In genomic region chr11:70549796-70550195, GRCh38 we compare ENCODE assay signal across 27 cellular contexts.
"Had no signal": no experiment of that assay in that cellular context is flagged by ENCODE, and none has a peak within 500 bp of the region (broad histone marks: within the 10 kb centered on the region; RNA-seq: fewer than 3 reads in every experiment).

No MANE protein-coding gene starts in this region.

- ATAC-seq: naive thymus-derived CD4-positive, alpha-beta T cell; right cardiac atrium; right lobe of liver; stimulated activated naive B cell treated with anti-CD40 and anti-IgM and Interleukin-4, amounts not matched to agents 10 μg/mL and 1 μg/mL and 100 μg/mL, for 72 hours had no signal

- H3K79me2 ChIP-seq: parathyroid adenoma had no signal

- DNase-seq: naive thymus-derived CD4-positive, alpha-beta T cell; nucleus accumbens; ovary; retina; right cardiac atrium; right lobe of liver; sigmoid colon; small intestine; stimulated activated CD4-positive, alpha-beta T cell treated with anti-CD3 and anti-CD28 coated beads, Interleukin-12 subunit alpha, Interleukin-12 subunit beta, amount 100 ng/mL, for 4 hours; stimulated activated CD4-positive, alpha-beta T cell treated with anti-CD3 and anti-CD28 coated beads, Interleukin-1b, Interleukin-23, amount 100 ng/mL, for 48 hours; stimulated activated CD4-positive, alpha-beta T cell treated with anti-CD3 and anti-CD28 coated beads, Interleukin-4, amount 100 ng/mL, for 1 hour; stimulated activated CD4-positive, alpha-beta T cell treated with anti-CD3 and anti-CD28 coated beads, Interleukin-4, amount 100 ng/mL, for 4 hours; stimulated activated CD8-positive, alpha-beta memory T cell treated with anti-CD3 and anti-CD28 coated beads, Interleukin-4, amount 100 ng/mL, for 48 hours; stimulated activated naive B cell treated with anti-CD40 and anti-IgM and Interleukin-4, amounts not matched to agents 10 μg/mL and 1 μg/mL and 100 μg/mL, for 72 hours; stimulated activated naive CD4-positive, alpha-beta T cell treated with Interleukin-2 at 50 U/mL for 16 hours; stomach; thyroid gland; trophoblast cell had no signal

- H3K27me3 ChIP-seq: neural progenitor cell, neutrophil, ovary, right lobe of liver, sigmoid colon, thyroid gland, tibial nerve, upper lobe of left lung, vagina had no signal

- H3K4me1 ChIP-seq: parathyroid adenoma, prostate gland, right lobe of liver, sigmoid colon, stomach, thyroid gland, tibial nerve, vagina had no signal

- H2AFZ ChIP-seq: neural progenitor cell, parathyroid adenoma had no signal

- FAIRE-seq: small intestine, urothelium cell line had no signal

- H3K9me3 ChIP-seq: neutrophil, ovary, prostate gland, right lobe of liver, sigmoid colon, stomach, thoracic aorta, thyroid gland, tibial nerve, upper lobe of left lung, vagina had no signal

- H3K36me3 ChIP-seq: neural progenitor cell, neutrophil, ovary, prostate gland, right lobe of liver, sigmoid colon, stomach, thoracic aorta, thyroid gland, tibial nerve, upper lobe of left lung, vagina had no signal

- H3K4me3 ChIP-seq: neural progenitor cell, ovary, prostate gland, right lobe of liver, sigmoid colon, stomach, thoracic aorta, thyroid gland, tibial nerve, upper lobe of left lung, vagina had no signal

- H3K27ac ChIP-seq: neural progenitor cell, neutrophil, ovary, parathyroid adenoma, prostate gland, right lobe of liver, sigmoid colon, stomach, thoracic aorta, thyroid gland, tibial nerve, upper lobe of left lung, vagina had no signal

- H3K9ac ChIP-seq: neural progenitor cell, parathyroid adenoma had no signal

- H3K4me2 ChIP-seq: neural progenitor cell had no signal
